Comparison of ENCODE assay signal across 21 cellular contexts in genomic region chr11:65058012-65058411, GRCh38. TPM values are rescaled to one million over a fixed set of nuclear protein-coding genes. Genes with fewer than 3 reads are reported as not detected.
A peak's percentile ranks its signal among the peaks of the same experiment; 100 is the strongest.
DNase-seq lines count a peak whose midpoint lies in the region; TF ChIP-seq lines count a peak whose summit lies in the region.
"Had no signal": no experiment of that assay in that cellular context is flagged by ENCODE, and none has a peak within 500 bp of the region (broad histone marks: within the 10 kb centered on the region; RNA-seq: fewer than 3 reads in every experiment).

No MANE protein-coding gene starts in this region.

- intact Hi-C loops in PC-9 (cut with micrococcal nuclease; ENCODE audit: unreplicated experiment) (no loop called here), ascending aorta (cut with DNase I) (no loop called here)

- no peaks in the 10 kb centered on the region for H3K27me3 ChIP-seq in Peyer's patch
- no peaks in the 10 kb centered on the region for H3K27me3 ChIP-seq in PC-9 (ENCODE audit: insufficient read depth, low read depth)
- H3K27me3 ChIP-seq in ascending aorta, result no peaks in the 10 kb centered on the region
- H3K27me3 ChIP-seq: BLaER1 had no signal

- H3K4me2 ChIP-seq in PC-9, result no peak overlapping the region
- H3K4me2 ChIP-seq: BLaER1 had no signal

- H3K4me1 ChIP-seq in Peyer's patch, result peaks cover 0 to 29% (median 7%) of the 10 kb centered on the region in 4 donors
- H3K4me1 ChIP-seq in PC-9 (replicated peaks; ENCODE audit: insufficient read depth), result no peaks in the 10 kb centered on the region
- H3K4me1 ChIP-seq in ascending aorta, result no peaks in the 10 kb centered on the region
- H3K4me1 ChIP-seq: HAP-1 had no signal

- H3K36me3 ChIP-seq in Peyer's patch, result no peaks in the 10 kb centered on the region
- H3K36me3 ChIP-seq in PC-9 (ENCODE audit: low read depth), result no peaks in the 10 kb centered on the region
- no peaks in the 10 kb centered on the region for H3K36me3 ChIP-seq in ascending aorta
- H3K36me3 ChIP-seq: BLaER1, HAP-1 had no signal

- no peaks in the 10 kb centered on the region for H3F3A ChIP-seq in PC-9 (ENCODE audit: insufficient read depth, low read depth)

- H3K4me3 ChIP-seq in Peyer's patch (peak overlapping the region in 3 of 4 donors; percentile 27 to 58 (median 56)), PC-9 (no peak overlapping the region), ascending aorta (no peak overlapping the region)
- H3K4me3 ChIP-seq: BLaER1, GM23248, HAP-1 had no signal

- no TSS peak for BruUV-seq in PC-9 (replicated peaks; lab: Mats Ljungman, UMichigan)

- POLR2A ChIA-PET in PC-9 (lab: Charles Lee; ENCODE audit: unreplicated experiment), result no interaction called here

- H3K79me2 ChIP-seq in PC-9 (ENCODE audit: low read depth), result no peaks in the 10 kb centered on the region

- peak overlapping the region in 3 of 4 donors; percentile 36 to 87 (median 76) for H3K27ac ChIP-seq in Peyer's patch
- no peak overlapping the region for H3K27ac ChIP-seq in PC-9
- H3K27ac ChIP-seq in ascending aorta, result no peak overlapping the region
- H3K27ac ChIP-seq: BLaER1, GM23248, HL-60 had no signal

- no peak for TF ChIP-seq POLR2A in Peyer's patch (IDR thresholded peaks at IDR 0.05)

- H3K9me3 ChIP-seq in Peyer's patch (no peaks in the 10 kb centered on the region), PC-9 (ENCODE audit: insufficient read depth, low read depth) (no peaks in the 10 kb centered on the region), ascending aorta (no peaks in the 10 kb centered on the region)
- H3K9me3 ChIP-seq: BLaER1, HAP-1 had no signal

- no peaks in the 10 kb centered on the region for H4K20me1 ChIP-seq in PC-9 (ENCODE audit: insufficient read depth)
- H4K20me1 ChIP-seq: BLaER1 had no signal

- no peaks in the 10 kb centered on the region for H3K9me2 ChIP-seq in PC-9 (ENCODE audit: insufficient read depth)

- CTCF ChIA-PET in PC-9 (lab: Charles Lee), result no interaction called here

- no peak overlapping the region for H2AFZ ChIP-seq in PC-9
- H2AFZ ChIP-seq: GM23248 had no signal

- DNase-seq in COR-L47 (lab: John Stamatoyannopoulos, UW), result peak; percentile 59
- peak; percentile 92 for DNase-seq in NCI-H146 (lab: John Stamatoyannopoulos, UW)
- DNase-seq in Peyer's patch, result no peak
- no peak for DNase-seq in PC-9
- no peak for DNase-seq in globus pallidus (ENCODE audit: low spot score)
- DNase-seq in ascending aorta (ENCODE audit: low spot score in 2 of 2), result no peak
- DNase-seq: CD4-positive, alpha-beta T cell; DMS153; GM23248; KBM-7; MM.1S; NCI-H1048; NCI-H1436 treated with DMSO at 0.1 percent for 48 hours; NCI-H2029 treated with DMSO at 0.1 percent for 48 hours; NCI-H524 treated with DMSO at 0.1 percent for 48 hours; RPMI8226; SHP77 had no signal

- TF ChIP-seq CTCF in Peyer's patch (IDR thresholded peaks at IDR 0.05) (no peak), PC-9 (conservative IDR thresholded peaks at IDR 0.05) (no peak), ascending aorta (IDR thresholded peaks at IDR 0.05) (no peak)

RNA-seq across cellular contexts. Expression of gene NAALADL1, which starts 0.3 kb away (rescaled TPM):
- 1,000 to 10,000 TPM in 2 of 4 donors, 100 to 1,000 TPM in 1, 10 to 100 TPM in 1; 40.4 to 1,241 (median 898) TPM for total RNA-seq in Peyer's patch
- total RNA-seq in PC-9 (2021), result not detected in 2 replicates
- 56.8 TPM for total RNA-seq in ascending aorta
- total RNA-seq: G401 had no signal

RNA-seq across cellular contexts. Expression of gene SAC3D1, which starts 17.0 kb away (rescaled TPM):
- total RNA-seq in Peyer's patch (10 to 100 TPM; 10.9 to 21.5 (median 13.9) TPM), PC-9 (2021) (33.9 and 48.0 TPM in 2 replicates), ascending aorta (19.6 TPM)

RNA-seq across cellular contexts. Expression of gene CDCA5, which starts 25.8 kb away (rescaled TPM):
- total RNA-seq in Peyer's patch (10 to 100 TPM in 1 of 4 donors, 1 to 10 TPM in 2, under 1 TPM in 1; 0.94 to 27.2 (median 6.4) TPM), PC-9 (2021) (86.4 and 97.8 TPM in 2 replicates), ascending aorta (not detected)

RNA-seq across cellular contexts. Expression of gene ZFPL1, which starts 26.0 kb away (rescaled TPM):
- total RNA-seq in Peyer's patch (10 to 100 TPM; 53.9 to 67.6 (median 55.5) TPM), PC-9 (2021) (63.6 and 68.2 TPM in 2 replicates), ascending aorta (93.6 TPM)

RNA-seq across cellular contexts. Expression of gene SNX15, which starts 30.8 kb away (rescaled TPM):
- total RNA-seq in Peyer's patch, result 10 to 100 TPM; 15.7 to 39.0 (median 27.3) TPM
- total RNA-seq in PC-9 (2021), result 38.2 and 40.6 TPM in 2 replicates
- 25.1 TPM for total RNA-seq in ascending aorta

Comparison
In these comparisons a context has a peak if more than half of its experiments do, and no peak if none do; other contexts are left out.
1. DNase-seq: peak in COR-L47 (single experiment) and NCI-H146 (single experiment); none in Peyer's patch (0 of 3), PC-9 (0 of 2), globus pallidus (single experiment) and ascending aorta (0 of 2).
2. H3K27ac ChIP-seq: peak in Peyer's patch (3 of 4); none in PC-9 (single experiment) and ascending aorta (0 of 2).
3. H3K4me3 ChIP-seq: peak in Peyer's patch (3 of 4); none in PC-9 (single experiment) and ascending aorta (0 of 2).
4. RNA of gene NAALADL1, which starts 0.3 kb away (total RNA-seq): 40.4 to 1,241 TPM in Peyer's patch and 56.8 TPM in ascending aorta (single experiment); not detected in PC-9; every median in the first group is over 10 times any median in the second.